12 cellular contexts compared by ENCODE assay signal in genomic region chr15:62365795-62366442, GRCh38. TPM values are rescaled to one million over a fixed set of nuclear protein-coding genes. Genes with fewer than 3 reads are reported as not detected.
DNase-seq lines count a peak whose midpoint lies in the region; ATAC-seq, FAIRE-seq and TF ChIP-seq lines count a peak whose summit lies in the region.
"Had no signal": no experiment of that assay in that cellular context is flagged by ENCODE, and none has a peak within 500 bp of the region (broad histone marks: within the 10 kb centered on the region; RNA-seq: fewer than 3 reads in every experiment).

No MANE protein-coding gene starts in this region.

- no peaks in the 10 kb centered on the region for H3K9me3 ChIP-seq in mammary epithelial cell (replicated peaks; ENCODE audit: insufficient read depth, low read length)
- no peaks in the 10 kb centered on the region for H3K9me3 ChIP-seq in small intestine (ENCODE audit: control insufficient read depth, low read depth)

- no peak overlapping the region for H3K27ac ChIP-seq in mammary epithelial cell (ENCODE audit: insufficient read depth, low read depth, low read length)
- H3K27ac ChIP-seq in small intestine (ENCODE audit: low read depth in 1 of 2, low read length in 1 of 2) = no peak overlapping the region

- no peak overlapping the region for H3K4me3 ChIP-seq in mammary epithelial cell (replicated peaks in 1 of 3; ENCODE audit: insufficient read depth in 1 of 3, low read depth in 2 of 3, low read length in 3 of 3)
- no peak overlapping the region for H3K4me3 ChIP-seq in small intestine (ENCODE audit: low read depth in 1 of 2, low read length in 2 of 2)

- no peak overlapping the region for H2AFZ ChIP-seq in mammary epithelial cell (ENCODE audit: low read depth, low read length)

- in situ Hi-C loops in mammary epithelial cell (cut with MboI; ENCODE audit: low sequenced_read_pairs in 2 of 2) = no loop called here

- no peak for ATAC-seq in HG02840 (IDR thresholded peaks at IDR 0.05; ENCODE audit: low FRiP score, unreplicated experiment)
- ATAC-seq in GM21367 (IDR thresholded peaks at IDR 0.05; ENCODE audit: unreplicated experiment) = no peak

- no peak for TF ChIP-seq CTCF in mammary epithelial cell (conservative IDR thresholded peaks at IDR 0.05 in 1 of 2, IDR thresholded peaks at IDR 0.05 in 1 of 2; ENCODE audit: extremely low read depth in 1 of 2, insufficient read depth in 1 of 2, low read depth in 1 of 2, low read length in 2 of 2)

- H3K9ac ChIP-seq in mammary epithelial cell (ENCODE audit: insufficient read depth, low read length) = no peak overlapping the region

- no peak for FAIRE-seq in small intestine (lab: Jason Lieb, UNC)

- H3K4me1 ChIP-seq in mammary epithelial cell (ENCODE audit: insufficient read depth, low read length) (no peaks in the 10 kb centered on the region), small intestine (ENCODE audit: control insufficient read depth in 2 of 2, insufficient read depth in 1 of 2, low read depth in 1 of 2, low read length in 1 of 2) (no peaks in the 10 kb centered on the region)

- peaks cover 3% of the 10 kb centered on the region for H3K27me3 ChIP-seq in mammary epithelial cell (ENCODE audit: insufficient read depth, low read length)
- peaks cover 0 to 2% of the 10 kb centered on the region in 2 donors for H3K27me3 ChIP-seq in small intestine (ENCODE audit: control insufficient read depth in 2 of 2, insufficient read depth in 2 of 2, low read length in 2 of 2)

- no TSS peak for BruUV-seq in mammary epithelial cell (replicated peaks; lab: Mats Ljungman, UMichigan)

- CTCF ChIA-PET in mammary epithelial cell (lab: Charles Lee; ENCODE audit: low non-redundant PET) = no interaction called here

- dilution Hi-C loops in mammary epithelial cell (cut with HindIII; ENCODE audit: low sequenced_read_pairs) = no loop called here

- H3K4me2 ChIP-seq in mammary epithelial cell (ENCODE audit: insufficient read depth, low read depth, low read length) = no peak overlapping the region

- H4K20me1 ChIP-seq in mammary epithelial cell (ENCODE audit: insufficient read depth, low read length) = no peaks in the 10 kb centered on the region

- 72% methylated on average over 4 of the region's 4 CpGs for WGBS in mammary epithelial cell (ENCODE audit: low coverage, missing lambda C conversion rate)
- WGBS in small intestine, 3 donors = 49 to 69% (median 52%) methylated on average over 4 of the region's 4 CpGs

- intact Hi-C loops in mammary epithelial cell (cut with micrococcal nuclease) = no loop called here

- DNase-seq in NCI-H1417 (lab: John Stamatoyannopoulos, UW) (peak; percentile 40 to 85 (median 61)), NCI-H1417 treated with DMSO at 0.1 percent for 48 hours (lab: John Stamatoyannopoulos, UW) (no peak), NCI-H510A (lab: John Stamatoyannopoulos, UW) (peak; percentile 29), mammary epithelial cell (peak; percentile 46), small intestine (peak; percentile 92), NCI-H446 (lab: John Stamatoyannopoulos, UW) (no peak)
- DNase-seq: 8988T; activated T-cell treated with anti-CD3 and anti-CD28 coated beads for 4 hours; CD4-positive, alpha-beta memory T cell; MM.1S had no signal

- no peaks in the 10 kb centered on the region for H3K79me2 ChIP-seq in mammary epithelial cell (ENCODE audit: insufficient read depth, low read length)

- H3K36me3 ChIP-seq in mammary epithelial cell (ENCODE audit: insufficient read depth, low read length) = no peaks in the 10 kb centered on the region
- H3K36me3 ChIP-seq in small intestine (ENCODE audit: control insufficient read depth in 2 of 2, insufficient read depth in 2 of 2, low read length in 2 of 2) = no peaks in the 10 kb centered on the region

RNA-seq across cellular contexts. Expression of gene TLN2, which starts 24.4 kb away (rescaled TPM):
- total RNA-seq in mammary epithelial cell = 10 to 100 TPM; 14.5 to 57.0 TPM
- 12.2 TPM for polyA plus RNA-seq in mammary epithelial cell
- 33.8 TPM for polyA minus RNA-seq in mammary epithelial cell
- polyA plus RNA-seq in small intestine = 1 to 10 TPM; 8.4 to 8.9 (median 8.6) TPM

Comparison
In these comparisons a context has a peak if more than half of its experiments do, and no peak if none do; other contexts are left out.
1. DNase-seq: peak in NCI-H1417 (3 of 3), NCI-H510A (single experiment), mammary epithelial cell (single experiment) and small intestine (single experiment); none in NCI-H1417 treated with DMSO at 0.1 percent for 48 hours (single experiment) and NCI-H446 (0 of 2).